ENCODE assay signal across 16 cellular contexts in the genomic region with DNA sequence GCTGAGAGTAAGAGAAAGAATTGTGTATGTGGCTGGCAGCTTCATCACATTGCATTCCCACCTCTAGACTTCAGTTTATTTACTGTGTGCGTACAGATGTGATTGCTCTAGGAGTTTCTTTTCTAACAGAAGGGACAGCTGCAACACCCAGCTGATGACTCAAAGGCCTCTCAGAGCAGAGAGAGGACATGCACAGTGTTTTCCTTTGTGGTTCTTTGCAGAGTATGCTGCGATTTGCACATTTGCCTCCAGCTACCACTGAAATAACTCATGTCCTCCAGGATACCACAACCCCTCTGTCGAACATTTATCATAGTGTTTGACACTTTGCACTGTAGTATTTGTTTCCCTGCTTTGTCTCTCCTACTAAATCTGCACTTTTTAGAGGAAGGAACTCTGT.
A peak's percentile ranks its signal among the peaks of the same experiment; 100 is the strongest.
DNase-seq lines count a peak whose midpoint lies in the region; ATAC-seq and TF ChIP-seq lines count a peak whose summit lies in the region.
"Had no signal": no experiment of that assay in that cellular context is flagged by ENCODE, and none has a peak within 500 bp of the region (broad histone marks: within the 10 kb centered on the region; RNA-seq: fewer than 3 reads in every experiment).

No MANE protein-coding gene starts in this region.

- ATAC-seq in activated CD4-positive, CD25-positive, alpha-beta regulatory T cell treated with anti-CD3 and anti-CD28 coated beads, Interleukin-2, amount 50 U/mL, for 24 hours = no peak
- ATAC-seq in GM21619 (IDR thresholded peaks at IDR 0.05; ENCODE audit: unreplicated experiment) (no peak), T-cell (replicated peaks in 1 of 4) (no peak), GM21529 (IDR thresholded peaks at IDR 0.05; ENCODE audit: unreplicated experiment) (no peak)

- TF ChIP-seq CTCF in brain microvascular endothelial cell (IDR thresholded peaks at IDR 0.05; ENCODE audit: low read depth, low read length, missing control alignments) = no peak

- peaks cover 3 to 15% of the 10 kb centered on the region in 2 donors for H3K27me3 Mint-ChIP-seq in T-cell

- H3K4me1 Mint-ChIP-seq in T-cell = no peaks in the 10 kb centered on the region

- H3K27ac Mint-ChIP-seq in T-cell = no peak overlapping the region

- H3K36me3 ChIP-seq in brain microvascular endothelial cell (replicated peaks) = no peaks in the 10 kb centered on the region
- H3K36me3 ChIP-seq: BLaER1, colonic mucosa, SJSA1, tibial artery had no signal

- CTCF ChIA-PET in T-cell (lab: Charles Lee) = no interaction called here

- peaks cover 0 to 5% (median 0%) of the 10 kb centered on the region in 3 donors for H3K9me3 Mint-ChIP-seq in T-cell

- H3K27ac ChIP-seq in brain microvascular endothelial cell = no peak overlapping the region
- H3K27ac ChIP-seq: BLaER1, colonic mucosa, KMS-11, SJSA1, tibial artery had no signal

- in situ Hi-C loops in brain microvascular endothelial cell (cut with HindIII; ENCODE audit: low pct_ligation_motif_present, low sequenced_read_pairs) = no loop called here

- DNase-seq in COLO829 (ENCODE audit: low spot score) = peak; percentile 81
- peak; percentile 76 for DNase-seq in M059J (ENCODE audit: low read depth)
- peak; percentile 7 for DNase-seq in brain microvascular endothelial cell
- peak; percentile 98 for DNase-seq in myocyte (ENCODE audit: low read depth)
- no peak for DNase-seq in T-cell
- DNase-seq: activated CD4-positive, alpha-beta T cell treated with anti-CD3 and anti-CD28 coated beads for 4 hours; colonic mucosa; HCEC 1CT; tibial artery had no signal

- H3K27me3 ChIP-seq in brain microvascular endothelial cell (replicated peaks) = no peaks in the 10 kb centered on the region
- H3K27me3 ChIP-seq: BLaER1, colonic mucosa, SJSA1, tibial artery had no signal

- H3K36me3 Mint-ChIP-seq in T-cell = no peaks in the 10 kb centered on the region

- no peak overlapping the region for H3K4me3 ChIP-seq in brain microvascular endothelial cell (ENCODE audit: low read depth, low read length)
- H3K4me3 ChIP-seq: BLaER1, colonic mucosa, lung, SJSA1, tibial artery had no signal

- POLR2A ChIA-PET in T-cell (lab: Charles Lee) = no interaction called here

- H3K4me3 Mint-ChIP-seq in T-cell = no peak overlapping the region

Comparison
In these comparisons a context has a peak if more than half of its experiments do, and no peak if none do; other contexts are left out.
1. DNase-seq: peak in COLO829 (single experiment), M059J (single experiment), brain microvascular endothelial cell (single experiment) and myocyte (single experiment); none in T-cell (0 of 34).